Comparison of ENCODE assay signal across 20 cellular contexts in genomic region chr3:155956508-155957411, GRCh38.
DNase-seq lines count a peak whose midpoint lies in the region; ATAC-seq and TF ChIP-seq lines count a peak whose summit lies in the region.
"Had no signal": no experiment of that assay in that cellular context is flagged by ENCODE, and none has a peak within 500 bp of the region (broad histone marks: within the 10 kb centered on the region; RNA-seq: fewer than 3 reads in every experiment).

No MANE protein-coding gene starts in this region.

- ATAC-seq in left cardiac atrium = no peak
- no peak for ATAC-seq in HG03045 (IDR thresholded peaks at IDR 0.05; ENCODE audit: unreplicated experiment)

- H3K4me1 Mint-ChIP-seq in endodermal cell = no peaks in the 10 kb centered on the region
- H3K4me1 Mint-ChIP-seq: CD14-positive monocyte had no signal

- H3K9me3 ChIP-seq in cardiac muscle cell (ENCODE audit: low read depth) (no peaks in the 10 kb centered on the region), endodermal cell (ENCODE audit: control insufficient read depth, low read length) (peaks cover 8% of the 10 kb centered on the region)
- H3K9me3 ChIP-seq in effector memory CD4-positive, alpha-beta T cell (ENCODE audit: control insufficient read depth, low read length) = no peaks in the 10 kb centered on the region

- no peaks in the 10 kb centered on the region for H3K36me3 ChIP-seq in cardiac muscle cell
- no peaks in the 10 kb centered on the region for H3K36me3 ChIP-seq in endodermal cell (ENCODE audit: control insufficient read depth, insufficient read depth, low read length)
- H3K36me3 ChIP-seq in effector memory CD4-positive, alpha-beta T cell (ENCODE audit: control insufficient read depth, insufficient read depth, low read length) = no peaks in the 10 kb centered on the region

- no peak overlapping the region for H3K4me3 Mint-ChIP-seq in endodermal cell
- H3K4me3 Mint-ChIP-seq: CD14-positive monocyte had no signal

- H3K9ac ChIP-seq in endodermal cell (ENCODE audit: extremely low read depth, low read length, poor library complexity, severe bottlenecking) = no peak overlapping the region
- H3K9ac ChIP-seq: KMS-11 had no signal

- H3K27ac ChIP-seq in cardiac muscle cell (peak overlapping the region; percentile 35), endodermal cell (ENCODE audit: low read depth, low read length) (no peak overlapping the region)
- no peak overlapping the region for H3K27ac ChIP-seq in effector memory CD4-positive, alpha-beta T cell (ENCODE audit: insufficient read depth, low read length, poor library complexity, severe bottlenecking)
- H3K27ac ChIP-seq: KMS-11, PC-9 had no signal

- TF ChIP-seq CTCF in cardiac muscle cell (IDR thresholded peaks at IDR 0.05; ENCODE audit: low read depth, low read length) (no peak), endodermal cell (conservative IDR thresholded peaks at IDR 0.05) (peak; percentile 29)

- H3K4me3 ChIP-seq in cardiac muscle cell (no peak overlapping the region), endodermal cell (ENCODE audit: low read length) (no peak overlapping the region)
- no peak overlapping the region for H3K4me3 ChIP-seq in effector memory CD4-positive, alpha-beta T cell (ENCODE audit: insufficient read depth, low read depth, low read length, poor library complexity, severe bottlenecking)
- H3K4me3 ChIP-seq: PC-9 had no signal

- intact Hi-C loops in left cardiac atrium (cut with DNase I) = no loop called here

- H3K27me3 Mint-ChIP-seq in endodermal cell (ENCODE audit: insufficient read depth) = no peaks in the 10 kb centered on the region

- no peaks in the 10 kb centered on the region for H3K27me3 ChIP-seq in cardiac muscle cell
- no peaks in the 10 kb centered on the region for H3K27me3 ChIP-seq in endodermal cell (ENCODE audit: control insufficient read depth, insufficient read depth, low read length, poor library complexity, severe bottlenecking)
- no peaks in the 10 kb centered on the region for H3K27me3 ChIP-seq in effector memory CD4-positive, alpha-beta T cell (replicated peaks; ENCODE audit: control insufficient read depth, insufficient read depth, low read length, poor library complexity, severe bottlenecking)

- DNase-seq in cardiac muscle cell (ENCODE audit: low read depth in 1 of 2, low spot score in 1 of 2) = no peak
- DNase-seq in left cardiac atrium = no peak
- peak; percentile 10 for DNase-seq in NCI-H2029 (lab: John Stamatoyannopoulos, UW)
- DNase-seq in endodermal cell = no peak
- no peak for DNase-seq in effector memory CD4-positive, alpha-beta T cell
- no peak for DNase-seq in NCI-H748 treated with DMSO at 0.1 percent for 48 hours (lab: John Stamatoyannopoulos, UW)
- DNase-seq: GOT3, HCEC 1CT, IMR-90, NCI-H1105, NCI-H146, NCI-H2081, NCI-H2171 treated with DMSO at 0.1 percent for 48 hours, NCI-H526 treated with DMSO at 0.1 percent for 48 hours, PC-9, RPMI8226, SHP77 had no signal

- no peak overlapping the region for H3K27ac Mint-ChIP-seq in endodermal cell
- H3K27ac Mint-ChIP-seq: CD14-positive monocyte had no signal

- 94% methylated on average over 2 of the region's 4 CpGs; no CpG with 5 or more reads in 1 of the 2 experiments for WGBS in endodermal cell (ENCODE audit: insufficient coverage in 1 of 2, insufficient read length in 1 of 2), 2 experiments

- H3K9me3 Mint-ChIP-seq in endodermal cell = peaks cover 15% of the 10 kb centered on the region

- peaks cover 6% of the 10 kb centered on the region for H3K36me3 Mint-ChIP-seq in endodermal cell (ENCODE audit: low read depth)

- H3K4me1 ChIP-seq in cardiac muscle cell (ENCODE audit: low read depth) (peaks cover 4% of the 10 kb centered on the region), endodermal cell (ENCODE audit: control insufficient read depth, insufficient read depth, low read length) (no peaks in the 10 kb centered on the region)
- H3K4me1 ChIP-seq in effector memory CD4-positive, alpha-beta T cell (ENCODE audit: control insufficient read depth, insufficient read depth, low read length, poor library complexity, severe bottlenecking) = no peaks in the 10 kb centered on the region
